In genomic region chr17:74450925-74451403, GRCh38 we compare ENCODE assay signal across 15 cellular contexts. TPM values are rescaled to one million over a fixed set of nuclear protein-coding genes. Genes with fewer than 3 reads are reported as not detected.
DNase-seq lines count a peak whose midpoint lies in the region; ATAC-seq and TF ChIP-seq lines count a peak whose summit lies in the region.
"Had no signal": no experiment of that assay in that cellular context is flagged by ENCODE, and none has a peak within 500 bp of the region (broad histone marks: within the 10 kb centered on the region; RNA-seq: fewer than 3 reads in every experiment).

No MANE protein-coding gene starts in this region.

- H3K9me3 ChIP-seq in ascending aorta (no peaks in the 10 kb centered on the region), tibial artery (no peaks in the 10 kb centered on the region), T-helper 17 cell (ENCODE audit: control insufficient read depth, low read length, poor library complexity, severe bottlenecking) (no peaks in the 10 kb centered on the region)
- H3K9me3 ChIP-seq: Caco-2 had no signal

- TF ChIP-seq CTCF in ascending aorta (IDR thresholded peaks at IDR 0.05), result no peak
- TF ChIP-seq CTCF in glutamatergic neuron (IDR thresholded peaks at IDR 0.05; ENCODE audit: partially characterized antibody, unreplicated experiment), result no peak
- no peak for TF ChIP-seq CTCF in neural crest cell (conservative IDR thresholded peaks at IDR 0.05)
- TF ChIP-seq CTCF in tibial artery (IDR thresholded peaks at IDR 0.05), result no peak
- TF ChIP-seq CTCF in natural killer cell (IDR thresholded peaks at IDR 0.05), result no peak

- H3K27me3 Mint-ChIP-seq in glutamatergic neuron (ENCODE audit: unreplicated experiment) (peaks cover 15% of the 10 kb centered on the region), neural crest cell (ENCODE audit: low read depth) (peaks cover 12% of the 10 kb centered on the region), T-helper 17 cell (peaks cover 15% of the 10 kb centered on the region), natural killer cell (ENCODE audit: low read depth in 2 of 2) (peaks cover 0 to 2% of the 10 kb centered on the region in 2 donors)

- DNase-seq in ascending aorta (ENCODE audit: low spot score in 2 of 2), result no peak
- no peak for DNase-seq in glutamatergic neuron
- DNase-seq in neural crest cell (ENCODE audit: low read depth, low spot score), result no peak
- no peak for DNase-seq in tibial artery
- no peak for DNase-seq in T-helper 17 cell
- no peak for DNase-seq in natural killer cell
- no peak for DNase-seq in 8988T
- DNase-seq: Caco-2; CD4-positive, CD25-positive, alpha-beta regulatory T cell; EL; KBM-7; NCI-H1417 treated with DMSO at 0.1 percent for 48 hours; NCI-H1930; NCI-H69 had no signal

- H3K4me3 ChIP-seq in ascending aorta (no peak overlapping the region), tibial artery (no peak overlapping the region)

- H3K27ac ChIP-seq in ascending aorta (peak overlapping the region; percentile 94 to 98), tibial artery (peak overlapping the region; percentile 85 to 89)

- H3K9me3 Mint-ChIP-seq in glutamatergic neuron (ENCODE audit: unreplicated experiment) (peaks cover 14% of the 10 kb centered on the region), neural crest cell (no peaks in the 10 kb centered on the region), natural killer cell (no peaks in the 10 kb centered on the region)
- H3K9me3 Mint-ChIP-seq: CD4-positive, CD25-positive, alpha-beta regulatory T cell had no signal

- H3K36me3 ChIP-seq in ascending aorta, result no peaks in the 10 kb centered on the region
- peaks cover 0 to 14% (median 0%) of the 10 kb centered on the region in 3 donors for H3K36me3 ChIP-seq in tibial artery

- no peaks in the 10 kb centered on the region for H3K27me3 ChIP-seq in ascending aorta
- no peaks in the 10 kb centered on the region for H3K27me3 ChIP-seq in tibial artery

- H3K4me1 Mint-ChIP-seq in glutamatergic neuron (ENCODE audit: low read depth, unreplicated experiment) (peaks cover 35% of the 10 kb centered on the region), neural crest cell (peaks cover 37% of the 10 kb centered on the region), T-helper 17 cell (peaks cover 5% of the 10 kb centered on the region), natural killer cell (peaks cover 7 to 21% of the 10 kb centered on the region in 2 donors)

- H3K4me3 Mint-ChIP-seq in glutamatergic neuron (ENCODE audit: unreplicated experiment) (peak overlapping the region; percentile 25), neural crest cell (peak overlapping the region; percentile 50), T-helper 17 cell (no peak overlapping the region), natural killer cell (no peak overlapping the region)
- H3K4me3 Mint-ChIP-seq: B cell; CD4-positive, CD25-positive, alpha-beta regulatory T cell had no signal

- H3K36me3 Mint-ChIP-seq in glutamatergic neuron (ENCODE audit: unreplicated experiment) (no peaks in the 10 kb centered on the region), neural crest cell (ENCODE audit: low read depth) (no peaks in the 10 kb centered on the region), T-helper 17 cell (ENCODE audit: low read depth) (no peaks in the 10 kb centered on the region), natural killer cell (no peaks in the 10 kb centered on the region)
- H3K36me3 Mint-ChIP-seq: CD4-positive, CD25-positive, alpha-beta regulatory T cell had no signal

- H3K27ac Mint-ChIP-seq in glutamatergic neuron (ENCODE audit: unreplicated experiment), result peak overlapping the region; percentile 79
- H3K27ac Mint-ChIP-seq in neural crest cell (ENCODE audit: unreplicated experiment), result peak overlapping the region; percentile 20
- no peak overlapping the region for H3K27ac Mint-ChIP-seq in T-helper 17 cell
- no peak overlapping the region for H3K27ac Mint-ChIP-seq in natural killer cell
- H3K27ac Mint-ChIP-seq: B cell; CD4-positive, CD25-positive, alpha-beta regulatory T cell had no signal

- H3K4me1 ChIP-seq in ascending aorta (peaks cover 43 to 77% of the 10 kb centered on the region in 2 donors), tibial artery (peaks cover 0 to 89% (median 82%) of the 10 kb centered on the region in 4 donors)

- ATAC-seq in T-helper 17 cell (no peak), natural killer cell (no peak)

- intact Hi-C loops in ascending aorta (cut with DNase I), result loop anchor here (5.0 to 10.0 kb wide), 2 partner anchors 296 to 806 kb away; partner anchors contain the start of genes NHERF1 and SDK2
- intact Hi-C loops in tibial artery (cut with DNase I; ENCODE audit: low total_unique reads), result no loop called here
- intact Hi-C loops in natural killer cell (cut with micrococcal nuclease), result no loop called here

RNA-seq across cellular contexts. Expression of gene CD300A, which starts 15.5 kb away (rescaled TPM):
- total RNA-seq in ascending aorta, result 21.9 TPM
- total RNA-seq in glutamatergic neuron (ENCODE audit: unreplicated experiment), result 0.25 TPM
- total RNA-seq in neural crest cell, result not detected in 2 replicates
- total RNA-seq in T-helper 17 cell, result 1 to 10 TPM; 2.4 to 9.6 TPM
- 100 to 1,000 TPM; 287 to 370 (median 295) TPM for total RNA-seq in natural killer cell
- total RNA-seq: Caco-2 had no signal

RNA-seq across cellular contexts. Expression of gene GPRC5C, which starts 19.1 kb away (rescaled TPM):
- 29.1 TPM for total RNA-seq in ascending aorta
- total RNA-seq in glutamatergic neuron (ENCODE audit: unreplicated experiment), result 93.3 TPM
- 3.1 and 4.6 TPM in 2 replicates for total RNA-seq in neural crest cell
- total RNA-seq in T-helper 17 cell, result under 1 TPM in 1 of 2 donors, not detected in 1; 0.18 TPM
- total RNA-seq in natural killer cell, result under 1 TPM; 0.26 to 0.60 (median 0.29) TPM
- total RNA-seq: CD4-positive, CD25-positive, alpha-beta regulatory T cell had no signal

Comparison
In these comparisons a context has a peak if more than half of its experiments do, and no peak if none do; other contexts are left out.
1. H3K27ac Mint-ChIP-seq: peak in glutamatergic neuron (single experiment) and neural crest cell (single experiment); none in T-helper 17 cell (single experiment) and natural killer cell (0 of 2).
2. H3K4me3 Mint-ChIP-seq: peak in glutamatergic neuron (single experiment) and neural crest cell (single experiment); none in T-helper 17 cell (single experiment) and natural killer cell (single experiment).
3. RNA of gene CD300A, which starts 15.5 kb away (total RNA-seq): 287 to 370 TPM in natural killer cell; 21.9 TPM in ascending aorta (single experiment), 2.4 to 9.6 TPM in T-helper 17 cell, 0.25 TPM in glutamatergic neuron (single experiment) and not detected in neural crest cell; every median in the first group is over 10 times any median in the second.